In the genomic region with DNA sequence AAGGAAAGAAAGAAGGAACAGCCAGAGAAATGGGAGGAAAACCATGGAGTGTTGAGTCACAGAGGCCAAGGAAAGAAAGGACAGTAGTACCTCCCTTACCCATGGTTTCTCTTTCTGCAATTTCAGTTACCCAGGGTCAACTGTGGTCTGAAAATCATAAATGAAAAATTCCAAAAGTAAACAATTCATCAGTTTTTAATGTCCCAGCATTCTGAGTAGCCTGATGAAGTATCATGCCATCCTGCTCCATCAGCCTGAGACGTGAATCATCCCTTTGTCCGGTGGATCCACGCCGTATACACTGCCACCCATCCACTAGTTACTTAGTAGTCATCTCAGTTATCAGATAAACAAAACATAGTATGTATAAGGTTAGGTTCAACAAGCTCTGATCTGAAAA, we compare ENCODE assay signal across 22 cellular contexts.
DNase-seq lines count a peak whose midpoint lies in the region; ATAC-seq, FAIRE-seq and TF ChIP-seq lines count a peak whose summit lies in the region.
"Had no signal": no experiment of that assay in that cellular context is flagged by ENCODE, and none has a peak within 500 bp of the region (broad histone marks: within the 10 kb centered on the region; RNA-seq: fewer than 3 reads in every experiment).

No MANE protein-coding gene starts in this region.

- CTCF ChIA-PET in A673 (lab: Charles Lee): no interaction called here

- H3K9me3 ChIP-seq in SJSA1 (replicated peaks) (no peaks in the 10 kb centered on the region), skeletal muscle satellite cell (replicated peaks; ENCODE audit: low read length) (no peaks in the 10 kb centered on the region), A673 (ENCODE audit: low read depth, low read length, poor library complexity, severe bottlenecking) (no peaks in the 10 kb centered on the region)
- H3K9me3 ChIP-seq: ascending aorta, gastroesophageal sphincter, HAP-1, neutrophil had no signal

- no peak overlapping the region for H3K4me3 ChIP-seq in SJSA1
- no peak overlapping the region for H3K4me3 ChIP-seq in fibroblast of pulmonary artery (replicated peaks; ENCODE audit: low read depth, low read length)
- peak overlapping the region; percentile 23 for H3K4me3 ChIP-seq in skeletal muscle satellite cell (ENCODE audit: low read length)
- H3K4me3 ChIP-seq in A673 (ENCODE audit: low read depth, low read length, poor library complexity, severe bottlenecking): no peak overlapping the region
- H3K4me3 ChIP-seq: ascending aorta, coronary artery, gastroesophageal sphincter, HAP-1, PC-9 had no signal

- H3K27ac ChIP-seq in SJSA1 (peak overlapping the region; percentile 91), A673 (ENCODE audit: low read depth, low read length, poor library complexity, severe bottlenecking) (no peak overlapping the region)
- H3K27ac ChIP-seq: ascending aorta, coronary artery, gastroesophageal sphincter, neutrophil, PC-9 had no signal

- H3K36me3 ChIP-seq in SJSA1 (no peaks in the 10 kb centered on the region), skeletal muscle satellite cell (ENCODE audit: insufficient read depth, low read length) (no peaks in the 10 kb centered on the region), A673 (ENCODE audit: insufficient read depth, low read length, poor library complexity, severe bottlenecking) (no peaks in the 10 kb centered on the region)
- H3K36me3 ChIP-seq: ascending aorta, gastroesophageal sphincter, HAP-1, neutrophil had no signal

- H3K27me3 ChIP-seq in SJSA1 (replicated peaks) (no peaks in the 10 kb centered on the region), skeletal muscle satellite cell (ENCODE audit: control insufficient read depth, insufficient read depth, low read length) (no peaks in the 10 kb centered on the region), A673 (replicated peaks; ENCODE audit: insufficient read depth, low read depth, low read length, poor library complexity) (no peaks in the 10 kb centered on the region)
- H3K27me3 ChIP-seq: ascending aorta, gastroesophageal sphincter, neutrophil had no signal

- TF ChIP-seq CTCF in fibroblast of pulmonary artery (IDR thresholded peaks at IDR 0.05; ENCODE audit: low read length, missing control alignments) (no peak), A673 (conservative IDR thresholded peaks at IDR 0.05; ENCODE audit: low read depth, low read length) (no peak)

- H3K4me2 ChIP-seq in skeletal muscle satellite cell (ENCODE audit: low read length): peak overlapping the region; percentile 52
- H3K4me2 ChIP-seq: PC-9 had no signal

- DNase-seq in H54 (ENCODE audit: insufficient read length, low spot score): no peak
- DNase-seq in SJSA1 (ENCODE audit: low read depth in 1 of 2, low spot score in 2 of 2): peak; percentile 70 to 75
- peak; percentile 28 for DNase-seq in fibroblast of pulmonary artery (ENCODE audit: low read depth)
- no peak for DNase-seq in cerebellar cortex (ENCODE audit: low spot score)
- DNase-seq in A673 (ENCODE audit: low spot score): no peak
- DNase-seq: activated CD4-positive, alpha-beta T cell treated with anti-CD3 and anti-CD28 coated beads for 48 hours; activated naive CD4-positive, alpha-beta T cell; COR-L47; Kasumi-1; left ventricle myocardium superior; NCI-H748 treated with DMSO at 0.1 percent for 48 hours; PC-9; right cardiac atrium; stimulated activated naive CD8-positive, alpha-beta T cell treated with anti-CD3 and anti-CD28 coated beads, Interleukin-15, Interleukin-2, amounts not matched to agents 100 U/mL and 50 U/mL, for 24 hours; trophoblast cell had no signal

- BruUV-seq in A673 (replicated peaks; lab: Mats Ljungman, UMichigan): no TSS peak

- no peak for ATAC-seq in HG03280 (IDR thresholded peaks at IDR 0.05; ENCODE audit: unreplicated experiment)
- ATAC-seq: gastroesophageal sphincter; left ventricle myocardium superior; right cardiac atrium; stimulated activated naive CD8-positive, alpha-beta T cell treated with anti-CD3 and anti-CD28 coated beads, Interleukin-15, Interleukin-2, amounts not matched to agents 100 U/mL and 50 U/mL, for 24 hours had no signal

- peak; percentile 97 for FAIRE-seq in H54 (lab: Jason Lieb, UNC)

- intact Hi-C loops in A673 (cut with micrococcal nuclease; ENCODE audit: unreplicated experiment): no loop called here

- peak overlapping the region; percentile 64 for H3K9ac ChIP-seq in skeletal muscle satellite cell (ENCODE audit: low read depth, low read length)

- TF ChIP-seq POLR2A in H54 (IDR thresholded peaks at IDR 0.05; ENCODE audit: low read depth, low read length): no peak

- H3K4me1 ChIP-seq in SJSA1 (replicated peaks) (peaks cover 29% of the 10 kb centered on the region), skeletal muscle satellite cell (ENCODE audit: control insufficient read depth, insufficient read depth, low read length) (peaks cover 37% of the 10 kb centered on the region), A673 (ENCODE audit: insufficient read depth, low read length, poor library complexity, severe bottlenecking) (no peaks in the 10 kb centered on the region)
- H3K4me1 ChIP-seq: ascending aorta, gastroesophageal sphincter, HAP-1 had no signal

- POLR2A ChIA-PET in A673 (lab: Charles Lee; ENCODE audit: low non-redundant PET): no interaction called here

Comparison
In these comparisons a context has a peak if more than half of its experiments do, and no peak if none do; other contexts are left out.
1. DNase-seq: peak in SJSA1 (2 of 2) and fibroblast of pulmonary artery (single experiment); none in H54 (single experiment), cerebellar cortex (single experiment) and A673 (single experiment).